ENCODE assay signal across 9 cellular contexts in genomic region chr20:1389703-1390385, GRCh38. TPM values are rescaled to one million over a fixed set of nuclear protein-coding genes. Genes with fewer than 3 reads are reported as not detected.
DNase-seq lines count a peak whose midpoint lies in the region; TF ChIP-seq lines count a peak whose summit lies in the region.
"Had no signal": no experiment of that assay in that cellular context is flagged by ENCODE, and none has a peak within 500 bp of the region (broad histone marks: within the 10 kb centered on the region; RNA-seq: fewer than 3 reads in every experiment).

No MANE protein-coding gene starts in this region.

- POLR2A ChIA-PET in activated CD4-positive, alpha-beta memory T cell treated with anti-CD3 and anti-CD28 coated beads, Interleukin-2, amount 10 ng/mL, durations not matched to agents 7 days and 5 days (lab: Charles Lee): interaction anchor here (1.0 to 6.8 kb wide), 6 partner anchors 10 to 75 kb away, joined by 3 to 47 read pairs (median 4); partner anchors contain the start of gene SDCBP2

- no peaks in the 10 kb centered on the region for H3K9me3 Mint-ChIP-seq in HFFc6
- no peaks in the 10 kb centered on the region for H3K9me3 Mint-ChIP-seq in activated CD4-positive, alpha-beta memory T cell treated with anti-CD3 and anti-CD28 coated beads, Interleukin-2, amount 10 ng/mL, durations not matched to agents 7 days and 5 days
- H3K9me3 Mint-ChIP-seq in glutamatergic neuron (ENCODE audit: unreplicated experiment): peaks cover 5% of the 10 kb centered on the region

- H3K27me3 Mint-ChIP-seq in HFFc6 (ENCODE audit: insufficient read depth) (no peaks in the 10 kb centered on the region), glutamatergic neuron (ENCODE audit: unreplicated experiment) (peaks cover 14% of the 10 kb centered on the region)
- peaks cover 4% of the 10 kb centered on the region for H3K27me3 Mint-ChIP-seq in activated CD4-positive, alpha-beta memory T cell treated with anti-CD3 and anti-CD28 coated beads, Interleukin-2, amount 10 ng/mL, durations not matched to agents 7 days and 5 days

- DNase-seq in HFFc6: no peak
- no peak for DNase-seq in activated CD4-positive, alpha-beta memory T cell treated with anti-CD3 and anti-CD28 coated beads, Interleukin-2, amount 10 ng/mL, durations not matched to agents 7 days and 5 days
- DNase-seq in glutamatergic neuron: no peak
- no peak for DNase-seq in smooth muscle cell (lab: John Stamatoyannopoulos, UW; ENCODE audit: unreplicated experiment)
- no peak for DNase-seq in inferior parietal cortex (ENCODE audit: extremely low spot score)
- DNase-seq in NCI-H526 (lab: John Stamatoyannopoulos, UW): no peak
- no peak for DNase-seq in NCI-H345 treated with DMSO at 0.1 percent for 48 hours (lab: John Stamatoyannopoulos, UW; ENCODE audit: unreplicated experiment)
- DNase-seq: activated CD4-positive, CD25-positive, alpha-beta regulatory T cell; NCI-H1417 treated with DMSO at 0.1 percent for 48 hours had no signal

- peaks cover 10% of the 10 kb centered on the region for H3K4me1 ChIP-seq in smooth muscle cell (ENCODE audit: low read depth)

- WGBS in smooth muscle cell (ENCODE audit: low lambda C conversion rate): 84% methylated on average over 6 of the region's 6 CpGs

- peak overlapping the region; percentile 95; the same call in 1 of the 2 replicates for H3K4me3 Mint-ChIP-seq in HFFc6
- H3K4me3 Mint-ChIP-seq in activated CD4-positive, alpha-beta memory T cell treated with anti-CD3 and anti-CD28 coated beads, Interleukin-2, amount 10 ng/mL, durations not matched to agents 7 days and 5 days: peak overlapping the region; percentile 84
- H3K4me3 Mint-ChIP-seq in glutamatergic neuron (ENCODE audit: unreplicated experiment): peak overlapping the region; percentile 75

- H3F3A ChIP-seq in smooth muscle cell (ENCODE audit: low read depth): no peaks in the 10 kb centered on the region

- no peaks in the 10 kb centered on the region for H3K36me3 ChIP-seq in smooth muscle cell (ENCODE audit: low read depth)

- no peaks in the 10 kb centered on the region for H3K9me3 ChIP-seq in smooth muscle cell (replicated peaks; ENCODE audit: low read depth)

- CTCF ChIA-PET in activated CD4-positive, alpha-beta memory T cell treated with anti-CD3 and anti-CD28 coated beads, Interleukin-2, amount 10 ng/mL, durations not matched to agents 7 days and 5 days (lab: Charles Lee): interaction anchor here (0.6 to 5.0 kb wide), 6 partner anchors 11 to 77 kb away, joined by 3 to 26 read pairs (median 5); partner anchors contain the start of gene NSFL1C

- peaks cover 81% of the 10 kb centered on the region for H3K4me1 Mint-ChIP-seq in HFFc6 (ENCODE audit: low read depth)
- peaks cover 69% of the 10 kb centered on the region for H3K4me1 Mint-ChIP-seq in activated CD4-positive, alpha-beta memory T cell treated with anti-CD3 and anti-CD28 coated beads, Interleukin-2, amount 10 ng/mL, durations not matched to agents 7 days and 5 days
- H3K4me1 Mint-ChIP-seq in glutamatergic neuron (ENCODE audit: low read depth, unreplicated experiment): peaks cover 43% of the 10 kb centered on the region

- TF ChIP-seq CTCF in HFFc6 (IDR thresholded peaks at IDR 0.05) (no peak), glutamatergic neuron (IDR thresholded peaks at IDR 0.05; ENCODE audit: partially characterized antibody, unreplicated experiment) (no peak), smooth muscle cell (IDR thresholded peaks at IDR 0.05; ENCODE audit: borderline replicate concordance, insufficient read depth, poor library complexity, severe bottlenecking) (no peak)

- H2AFZ ChIP-seq in smooth muscle cell (ENCODE audit: low read depth): no peak overlapping the region

- H3K27ac ChIP-seq in smooth muscle cell (ENCODE audit: low read depth): no peak overlapping the region

- H3K9ac ChIP-seq in smooth muscle cell (ENCODE audit: low read depth): no peak overlapping the region

- H3K4me2 ChIP-seq in smooth muscle cell: peak overlapping the region; percentile 21

- 0 out of 2 replicates have a peak overlapping the region, but pooled peaks have one; percentile 15 for H3K27ac Mint-ChIP-seq in HFFc6
- peak overlapping the region; percentile 72 for H3K27ac Mint-ChIP-seq in activated CD4-positive, alpha-beta memory T cell treated with anti-CD3 and anti-CD28 coated beads, Interleukin-2, amount 10 ng/mL, durations not matched to agents 7 days and 5 days
- H3K27ac Mint-ChIP-seq in glutamatergic neuron (ENCODE audit: unreplicated experiment): peak overlapping the region; percentile 93

- H3K36me3 Mint-ChIP-seq in HFFc6 (ENCODE audit: low read depth) (peaks cover 11% of the 10 kb centered on the region; the same call in 1 of the 2 replicates), glutamatergic neuron (ENCODE audit: unreplicated experiment) (peaks cover 3% of the 10 kb centered on the region)
- H3K36me3 Mint-ChIP-seq in activated CD4-positive, alpha-beta memory T cell treated with anti-CD3 and anti-CD28 coated beads, Interleukin-2, amount 10 ng/mL, durations not matched to agents 7 days and 5 days (ENCODE audit: low read depth): peaks cover 40% of the 10 kb centered on the region

- H4K20me1 ChIP-seq in smooth muscle cell (ENCODE audit: low read depth): peaks cover 73% of the 10 kb centered on the region

- H3K27me3 ChIP-seq in smooth muscle cell (ENCODE audit: low read depth): peaks cover 4% of the 10 kb centered on the region

- H3K79me2 ChIP-seq in smooth muscle cell (ENCODE audit: low read depth): peaks cover 80% of the 10 kb centered on the region

- no peak overlapping the region for H3K4me3 ChIP-seq in smooth muscle cell

RNA-seq across cellular contexts. Expression of gene FKBP1A, which starts 3.0 kb away (rescaled TPM):
- total RNA-seq in HFFc6 (2021; fragmentation: NEBNext Ultra II Directional; extraction: Animal tissue kit (Norgen Biotek cat#: 25700)): 100 to 1,000 TPM; 437 to 543 (median 491) TPM
- 100 to 1,000 TPM; 205 to 207 TPM for total RNA-seq in activated CD4-positive, alpha-beta memory T cell treated with anti-CD3 and anti-CD28 coated beads, Interleukin-2, amount 10 ng/mL, durations not matched to agents 7 days and 5 days
- total RNA-seq in glutamatergic neuron (ENCODE audit: unreplicated experiment) (350 TPM), smooth muscle cell (137 and 184 TPM in 2 replicates)
- polyA plus RNA-seq in smooth muscle cell: 150 and 163 TPM in 2 replicates

Comparison
In these comparisons a context has a peak if more than half of its experiments do, and no peak if none do; other contexts are left out.
1. H3K27ac Mint-ChIP-seq: peak in every context shown above with its lines; median percentile 93 in glutamatergic neuron; 72 in activated CD4-positive, alpha-beta memory T cell treated with anti-CD3 and anti-CD28 coated beads, Interleukin-2, amount 10 ng/mL, durations not matched to agents 7 days and 5 days; 15 in HFFc6.